Comparison of ENCODE assay signal across 1 cellular context in the genomic region with DNA sequence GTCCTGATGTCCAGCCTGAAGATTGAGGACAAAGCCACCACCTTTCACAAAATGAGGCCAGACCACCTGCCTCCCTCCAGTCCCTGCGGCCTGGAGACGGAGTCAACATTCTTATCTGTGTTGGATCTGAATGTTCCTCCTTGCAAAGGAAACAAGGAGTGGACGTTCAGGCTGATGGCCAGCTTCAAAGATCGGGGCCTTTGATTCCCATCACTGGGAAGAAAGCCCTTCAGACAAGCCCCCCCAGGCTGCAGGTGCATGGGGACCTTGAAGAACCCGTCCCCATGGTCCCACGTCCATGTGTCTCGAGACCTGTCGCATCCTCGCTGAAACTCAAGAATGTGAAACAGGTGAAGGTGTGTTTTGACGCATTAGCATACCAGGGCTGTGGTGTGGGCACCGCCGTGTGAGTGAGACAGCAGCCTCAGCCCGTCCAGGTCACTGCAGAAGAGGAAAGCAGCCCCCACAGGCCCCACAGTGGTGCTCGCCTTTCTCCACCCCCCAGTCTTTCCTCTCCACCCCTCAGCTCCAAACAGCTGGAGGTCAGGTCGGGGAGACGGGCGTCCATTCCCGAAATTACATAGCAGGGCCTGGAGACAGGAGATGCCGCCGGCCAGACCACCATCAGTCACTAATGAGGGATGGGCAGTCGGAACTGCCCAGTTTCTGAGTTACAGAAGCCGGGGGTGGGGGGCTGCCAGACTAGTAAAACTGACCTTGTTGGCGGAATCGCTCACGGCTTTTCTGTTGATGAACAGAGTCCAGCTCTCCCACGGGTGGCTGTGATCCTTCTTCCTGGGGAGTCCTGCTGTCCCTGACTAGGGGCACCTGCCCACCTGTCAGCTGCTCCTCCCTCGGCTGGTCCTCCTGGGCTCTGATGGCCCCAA.
TF ChIP-seq lines count a peak whose summit lies in the region.

No MANE protein-coding gene starts in this region.

TF ChIP-seq in GM23338, 12 proteins besides CTCF, POLR2A, EP300 and RAD21 (continued from another document):
- TF ChIP-seq, protein P1, sequence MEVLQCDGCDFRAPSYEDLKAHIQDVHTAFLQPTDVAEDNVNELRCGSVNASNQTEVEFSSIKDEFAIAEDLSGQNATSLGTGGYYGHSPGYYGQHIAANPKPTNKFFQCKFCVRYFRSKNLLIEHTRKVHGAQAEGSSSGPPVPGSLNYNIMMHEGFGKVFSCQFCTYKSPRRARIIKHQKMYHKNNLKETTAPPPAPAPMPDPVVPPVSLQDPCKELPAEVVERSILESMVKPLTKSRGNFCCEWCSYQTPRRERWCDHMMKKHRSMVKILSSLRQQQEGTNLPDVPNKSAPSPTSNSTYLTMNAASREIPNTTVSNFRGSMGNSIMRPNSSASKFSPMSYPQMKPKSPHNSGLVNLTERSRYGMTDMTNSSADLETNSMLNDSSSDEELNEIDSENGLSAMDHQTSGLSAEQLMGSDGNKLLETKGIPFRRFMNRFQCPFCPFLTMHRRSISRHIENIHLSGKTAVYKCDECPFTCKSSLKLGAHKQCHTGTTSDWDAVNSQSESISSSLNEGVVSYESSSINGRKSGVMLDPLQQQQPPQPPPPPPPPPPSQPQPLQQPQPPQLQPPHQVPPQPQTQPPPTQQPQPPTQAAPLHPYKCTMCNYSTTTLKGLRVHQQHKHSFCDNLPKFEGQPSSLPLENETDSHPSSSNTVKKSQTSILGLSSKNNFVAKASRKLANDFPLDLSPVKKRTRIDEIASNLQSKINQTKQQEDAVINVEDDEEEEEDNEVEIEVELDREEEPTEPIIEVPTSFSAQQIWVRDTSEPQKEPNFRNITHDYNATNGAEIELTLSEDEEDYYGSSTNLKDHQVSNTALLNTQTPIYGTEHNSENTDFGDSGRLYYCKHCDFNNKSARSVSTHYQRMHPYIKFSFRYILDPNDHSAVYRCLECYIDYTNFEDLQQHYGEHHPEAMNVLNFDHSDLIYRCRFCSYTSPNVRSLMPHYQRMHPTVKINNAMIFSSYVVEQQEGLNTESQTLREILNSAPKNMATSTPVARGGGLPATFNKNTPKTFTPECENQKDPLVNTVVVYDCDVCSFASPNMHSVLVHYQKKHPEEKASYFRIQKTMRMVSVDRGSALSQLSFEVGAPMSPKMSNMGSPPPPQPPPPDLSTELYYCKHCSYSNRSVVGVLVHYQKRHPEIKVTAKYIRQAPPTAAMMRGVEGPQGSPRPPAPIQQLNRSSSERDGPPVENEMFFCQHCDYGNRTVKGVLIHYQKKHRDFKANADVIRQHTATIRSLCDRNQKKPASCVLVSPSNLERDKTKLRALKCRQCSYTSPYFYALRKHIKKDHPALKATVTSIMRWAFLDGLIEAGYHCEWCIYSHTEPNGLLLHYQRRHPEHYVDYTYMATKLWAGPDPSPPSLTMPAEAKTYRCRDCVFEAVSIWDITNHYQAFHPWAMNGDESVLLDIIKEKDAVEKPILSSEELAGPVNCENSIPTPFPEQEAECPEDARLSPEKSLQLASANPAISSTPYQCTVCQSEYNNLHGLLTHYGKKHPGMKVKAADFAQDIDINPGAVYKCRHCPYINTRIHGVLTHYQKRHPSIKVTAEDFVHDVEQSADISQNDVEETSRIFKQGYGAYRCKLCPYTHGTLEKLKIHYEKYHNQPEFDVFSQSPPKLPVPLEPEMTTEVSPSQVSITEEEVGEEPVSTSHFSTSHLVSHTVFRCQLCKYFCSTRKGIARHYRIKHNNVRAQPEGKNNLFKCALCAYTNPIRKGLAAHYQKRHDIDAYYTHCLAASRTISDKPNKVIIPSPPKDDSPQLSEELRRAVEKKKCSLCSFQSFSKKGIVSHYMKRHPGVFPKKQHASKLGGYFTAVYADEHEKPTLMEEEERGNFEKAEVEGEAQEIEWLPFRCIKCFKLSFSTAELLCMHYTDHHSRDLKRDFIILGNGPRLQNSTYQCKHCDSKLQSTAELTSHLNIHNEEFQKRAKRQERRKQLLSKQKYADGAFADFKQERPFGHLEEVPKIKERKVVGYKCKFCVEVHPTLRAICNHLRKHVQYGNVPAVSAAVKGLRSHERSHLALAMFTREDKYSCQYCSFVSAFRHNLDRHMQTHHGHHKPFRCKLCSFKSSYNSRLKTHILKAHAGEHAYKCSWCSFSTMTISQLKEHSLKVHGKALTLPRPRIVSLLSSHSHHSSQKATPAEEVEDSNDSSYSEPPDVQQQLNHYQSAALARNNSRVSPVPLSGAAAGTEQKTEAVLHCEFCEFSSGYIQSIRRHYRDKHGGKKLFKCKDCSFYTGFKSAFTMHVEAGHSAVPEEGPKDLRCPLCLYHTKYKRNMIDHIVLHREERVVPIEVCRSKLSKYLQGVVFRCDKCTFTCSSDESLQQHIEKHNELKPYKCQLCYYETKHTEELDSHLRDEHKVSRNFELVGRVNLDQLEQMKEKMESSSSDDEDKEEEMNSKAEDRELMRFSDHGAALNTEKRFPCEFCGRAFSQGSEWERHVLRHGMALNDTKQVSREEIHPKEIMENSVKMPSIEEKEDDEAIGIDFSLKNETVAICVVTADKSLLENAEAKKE (CRISPR knock-in tag; IDR thresholded peaks at IDR 0.05), result no peak
TF ChIP-seq in GM23338: peak in this region for 0.
